Comparison of ENCODE assay signal across 8 cellular contexts in the genomic region with DNA sequence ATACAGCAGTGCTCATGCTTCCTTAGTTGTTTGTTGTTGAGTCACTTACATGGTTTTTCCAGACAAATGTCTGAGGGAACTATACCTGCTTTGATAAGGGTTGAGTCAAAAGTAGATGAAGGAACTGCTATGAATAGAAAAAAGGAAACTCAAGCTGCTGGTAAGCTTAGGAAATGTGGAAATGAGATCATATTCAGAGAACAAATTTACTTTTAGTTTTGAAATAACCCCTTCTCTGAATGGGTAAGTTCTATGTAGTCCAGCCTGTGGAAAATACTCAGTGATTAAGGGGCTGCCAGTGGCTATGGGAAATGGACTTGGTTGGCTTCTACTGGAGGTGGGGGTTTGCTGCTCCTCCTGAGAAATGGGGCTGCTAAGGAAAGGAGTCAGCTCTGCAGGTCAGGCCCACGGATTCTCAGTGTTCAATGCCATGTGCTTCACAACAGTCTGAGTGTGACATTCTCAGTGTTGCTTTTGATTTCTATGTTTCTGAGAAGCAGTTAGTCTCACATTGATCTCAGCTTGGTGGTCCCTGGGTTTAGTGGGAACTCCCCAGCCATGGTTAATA.
A peak's percentile ranks its signal among the peaks of the same experiment; 100 is the strongest.
DNase-seq lines count a peak whose midpoint lies in the region; ATAC-seq lines count a peak whose summit lies in the region.

No MANE protein-coding gene starts in this region.

- H3K4me1 Mint-ChIP-seq in T-helper 1 cell treated with Interleukin-12 subunit alpha and Interleukin-12 subunit beta and Interleukin-4 antibody, amounts not matched to agents 30 μg/mL and 1 μg/mL, for 36 hours (ENCODE audit: low read depth), result peaks cover 38% of the 10 kb centered on the region
- peaks cover 25 to 26% of the 10 kb centered on the region in 2 donors for H3K4me1 Mint-ChIP-seq in effector memory CD8-positive, alpha-beta T cell (ENCODE audit: low read depth in 2 of 2)

- peaks cover 7% of the 10 kb centered on the region for H3K9me3 Mint-ChIP-seq in T-helper 1 cell treated with Interleukin-12 subunit alpha and Interleukin-12 subunit beta and Interleukin-4 antibody, amounts not matched to agents 30 μg/mL and 1 μg/mL, for 36 hours
- no peaks in the 10 kb centered on the region for H3K9me3 Mint-ChIP-seq in effector memory CD8-positive, alpha-beta T cell

- DNase-seq in effector memory CD8-positive, alpha-beta T cell, result no peak
- DNase-seq in stimulated activated CD4-positive, alpha-beta T cell treated with anti-CD3 and anti-CD28 coated beads, Interleukin-1b, Interleukin-23, amount 100 ng/mL, for 4 hours (ENCODE audit: low read depth in 2 of 2), result peak; percentile 24 to 35
- DNase-seq in NCI-H1694 (lab: John Stamatoyannopoulos, UW) (no peak), 8988T (no peak), NCI-H187 treated with DMSO at 0.1 percent for 48 hours (lab: John Stamatoyannopoulos, UW) (no peak)

- ATAC-seq in GM18868 (IDR thresholded peaks at IDR 0.05; ENCODE audit: unreplicated experiment) (peak; percentile 61), HG02938 (IDR thresholded peaks at IDR 0.05; ENCODE audit: unreplicated experiment) (peak; percentile 75)
- no peak for ATAC-seq in effector memory CD8-positive, alpha-beta T cell (replicated peaks)

- H3K27ac Mint-ChIP-seq in T-helper 1 cell treated with Interleukin-12 subunit alpha and Interleukin-12 subunit beta and Interleukin-4 antibody, amounts not matched to agents 30 μg/mL and 1 μg/mL, for 36 hours, result peak overlapping the region; percentile 96
- H3K27ac Mint-ChIP-seq in effector memory CD8-positive, alpha-beta T cell, result no peak overlapping the region

- peaks cover 5% of the 10 kb centered on the region for H3K36me3 Mint-ChIP-seq in T-helper 1 cell treated with Interleukin-12 subunit alpha and Interleukin-12 subunit beta and Interleukin-4 antibody, amounts not matched to agents 30 μg/mL and 1 μg/mL, for 36 hours (ENCODE audit: low read depth)
- H3K36me3 Mint-ChIP-seq in effector memory CD8-positive, alpha-beta T cell (ENCODE audit: insufficient read depth), result peaks cover 9% of the 10 kb centered on the region

- H3K27me3 Mint-ChIP-seq in T-helper 1 cell treated with Interleukin-12 subunit alpha and Interleukin-12 subunit beta and Interleukin-4 antibody, amounts not matched to agents 30 μg/mL and 1 μg/mL, for 36 hours (ENCODE audit: low read depth), result no peaks in the 10 kb centered on the region
- no peaks in the 10 kb centered on the region for H3K27me3 Mint-ChIP-seq in effector memory CD8-positive, alpha-beta T cell

- H3K4me3 Mint-ChIP-seq in T-helper 1 cell treated with Interleukin-12 subunit alpha and Interleukin-12 subunit beta and Interleukin-4 antibody, amounts not matched to agents 30 μg/mL and 1 μg/mL, for 36 hours, result peak overlapping the region; percentile 65
- H3K4me3 Mint-ChIP-seq in effector memory CD8-positive, alpha-beta T cell, result peak overlapping the region; percentile 36 to 70

Comparison
In these comparisons a context has a peak if more than half of its experiments do, and no peak if none do; other contexts are left out.
1. DNase-seq: peak in stimulated activated CD4-positive, alpha-beta T cell treated with anti-CD3 and anti-CD28 coated beads, Interleukin-1b, Interleukin-23, amount 100 ng/mL, for 4 hours (2 of 2); none in effector memory CD8-positive, alpha-beta T cell (0 of 3), NCI-H1694 (single experiment), 8988T (single experiment) and NCI-H187 treated with DMSO at 0.1 percent for 48 hours (single experiment).